Comparison of ENCODE assay signal across 8 cellular contexts in the genomic region with DNA sequence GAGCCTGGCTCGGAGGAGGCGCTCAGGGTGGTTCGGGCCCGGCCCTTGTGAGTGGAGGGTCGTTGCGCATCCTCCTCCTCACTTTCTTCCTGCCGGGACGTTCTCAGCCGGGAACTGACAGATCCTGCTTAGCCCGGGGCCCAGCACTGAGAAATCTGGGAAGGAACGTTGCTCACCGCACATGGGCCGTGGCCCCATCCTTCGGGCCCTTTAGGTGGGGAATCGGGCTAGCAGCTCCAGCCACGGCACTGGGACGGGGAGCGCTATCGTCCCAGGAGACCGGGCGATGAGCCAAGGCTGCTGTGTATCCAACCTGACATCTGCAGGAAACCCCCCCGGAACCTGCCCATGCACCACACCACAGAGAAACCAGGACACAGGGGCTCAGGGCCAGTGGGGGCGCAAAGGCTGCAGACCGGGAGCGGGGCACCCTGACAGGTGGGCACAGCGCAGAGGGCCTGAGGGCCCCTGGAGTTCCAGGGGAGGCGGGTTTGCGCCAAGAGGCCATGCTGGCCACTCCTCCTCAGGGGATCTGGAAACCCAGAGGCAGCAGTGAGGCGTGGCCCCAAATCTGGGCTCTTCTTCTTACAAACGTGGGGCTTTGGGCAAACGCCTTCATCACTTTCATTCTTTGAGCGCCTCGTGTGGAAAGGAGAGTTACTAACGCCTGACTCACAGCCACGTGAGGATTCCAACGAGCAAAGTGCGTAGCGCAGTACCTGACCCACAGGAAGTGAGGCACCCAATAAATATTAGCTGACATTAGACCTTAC. TPM values are rescaled to one million over a fixed set of nuclear protein-coding genes. Genes with fewer than 3 reads are reported as not detected.
DNase-seq lines count a peak whose midpoint lies in the region; ATAC-seq and TF ChIP-seq lines count a peak whose summit lies in the region.

Gene SH2D5 (minus strand): TSS at position 116 of the 773 bp plus-strand sequence. CDS start 4,659 bp downstream, outside the sequence.

- no peak within 1 kb of the TSS for H3K27ac ChIP-seq in ectodermal cell (ENCODE audit: insufficient read depth, low read depth, low read length, poor library complexity, severe bottlenecking)
- peak within 1 kb of the TSS; percentile 59 to 82 for H3K27ac ChIP-seq in lung (ENCODE audit: low read depth in 1 of 2, low read length in 1 of 2)

- peaks cover 48% of the 10 kb centered on the region for H3K27me3 ChIP-seq in ectodermal cell (ENCODE audit: control insufficient read depth, insufficient read depth, low read length, poor library complexity, severe bottlenecking)
- no peaks in the 10 kb centered on the region for H3K27me3 ChIP-seq in lung (ENCODE audit: control insufficient read depth, insufficient read depth)

- WGBS in ectodermal cell, 2 experiments = 2 to 3% methylated on average over 38 of the region's 38 CpGs
- 0 to 1% methylated on average over 38 of the region's 38 CpGs for WGBS in lung, 2 donors

- DNase-seq in NCI-H2029 (lab: John Stamatoyannopoulos, UW) (peak; percentile 26), NCI-H2029 treated with DMSO at 0.1 percent for 48 hours (lab: John Stamatoyannopoulos, UW) (no peak), NCI-H524 treated with DMSO at 0.1 percent for 48 hours (lab: John Stamatoyannopoulos, UW) (peak; percentile 58), lung (ENCODE audit: low spot score) (peak; percentile 77)
- peak; percentile 72 to 81 for DNase-seq in activated CD4-positive, alpha-beta T cell treated with anti-CD3 and anti-CD28 coated beads, Interleukin-2, amount 50 U/mL, for 48 hours
- DNase-seq in stimulated activated CD4-positive, alpha-beta T cell treated with anti-CD3 and anti-CD28 coated beads, Interleukin-4, amount 100 ng/mL, for 4 hours = peak; percentile 63 to 84

- H3K36me3 ChIP-seq in ectodermal cell (ENCODE audit: control insufficient read depth, insufficient read depth, low read length) (no peaks in the 10 kb centered on the region), lung (ENCODE audit: control insufficient read depth in 2 of 2, insufficient read depth in 2 of 2, low read length in 2 of 2) (peaks cover 0 to 5% of the 10 kb centered on the region in 2 donors)

- no peak for TF ChIP-seq CTCF in lung (IDR thresholded peaks at IDR 0.05; ENCODE audit: control extremely low read depth, extremely low read depth)

- ATAC-seq in HG03066 (IDR thresholded peaks at IDR 0.05; ENCODE audit: low read depth, unreplicated experiment) (peak; percentile 50), lung (ENCODE audit: insufficient read depth, low FRiP score) (peak; percentile 65)

- H3K4me1 ChIP-seq in ectodermal cell (ENCODE audit: control insufficient read depth, insufficient read depth, low read length) = peaks cover 26% of the 10 kb centered on the region
- H3K4me1 ChIP-seq in lung (ENCODE audit: control insufficient read depth in 2 of 2, insufficient read depth in 2 of 2, low read length in 2 of 2) = peaks cover 0 to 8% of the 10 kb centered on the region in 2 donors

- H3K9me3 ChIP-seq in ectodermal cell (ENCODE audit: control insufficient read depth, low read length) (no peaks in the 10 kb centered on the region), lung (ENCODE audit: control insufficient read depth in 2 of 2, insufficient read depth in 1 of 2, low read length in 1 of 2) (no peaks in the 10 kb centered on the region)

- H3K4me3 ChIP-seq in ectodermal cell (ENCODE audit: insufficient read depth, low read depth, low read length) (peak within 1 kb of the TSS; percentile 43), lung (peak within 1 kb of the TSS; percentile 50)

RNA-seq across cellular contexts. Expression of gene SH2D5, which starts in this region (rescaled TPM):
- polyA plus RNA-seq in ectodermal cell (2013, experiment 1 of 4) = 8.3 TPM
- polyA plus RNA-seq in ectodermal cell (2013, experiment 2 of 4) = 6.1 TPM
- 5.3 TPM for polyA plus RNA-seq in ectodermal cell (2013, experiment 3 of 4)
- polyA plus RNA-seq in ectodermal cell (2013, experiment 4 of 4) = 5.7 TPM
- under 1 TPM in 1 of 2 donors, not detected in 1; 0.52 TPM for total RNA-seq in lung
- polyA plus RNA-seq in lung = under 1 TPM; 0.37 to 0.93 TPM

Comparison
In these comparisons a context has a peak if more than half of its experiments do, and no peak if none do; other contexts are left out.
1. Peak in DNase-seq, ATAC-seq, H3K4me3 ChIP-seq and H3K27ac ChIP-seq in lung; RNA of the gene not detected or under 1 TPM.